In the genomic region with DNA sequence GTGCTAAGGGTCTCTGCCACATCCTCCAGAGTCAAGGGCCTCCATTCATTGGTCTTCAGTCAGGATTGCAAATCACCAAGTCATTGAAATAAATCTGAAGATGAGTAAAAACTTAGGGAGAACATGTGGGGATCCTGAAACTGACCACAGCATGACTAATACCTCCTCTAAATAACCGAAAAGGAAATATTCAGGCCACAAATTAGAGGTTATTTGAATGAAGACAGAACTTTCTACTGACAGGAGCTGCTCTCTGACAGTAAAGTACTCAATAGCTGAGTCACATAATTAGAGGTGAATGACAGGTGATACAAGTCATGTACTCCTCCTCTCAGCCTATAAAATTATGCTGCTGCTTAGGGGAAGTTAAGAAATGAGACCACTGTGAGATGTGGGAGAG, we compare ENCODE assay signal across 17 cellular contexts.
A peak's percentile ranks its signal among the peaks of the same experiment; 100 is the strongest.
DNase-seq lines count a peak whose midpoint lies in the region; ATAC-seq and TF ChIP-seq lines count a peak whose summit lies in the region.
"Had no signal": no experiment of that assay in that cellular context is flagged by ENCODE, and none has a peak within 500 bp of the region (broad histone marks: within the 10 kb centered on the region; RNA-seq: fewer than 3 reads in every experiment).

No MANE protein-coding gene starts in this region.

- H3F3A ChIP-seq in MM.1S (ENCODE audit: insufficient read depth, low read length): no peaks in the 10 kb centered on the region

- H3K4me1 ChIP-seq in MM.1S (ENCODE audit: low read length): peaks cover 25% of the 10 kb centered on the region; the same call in 1 of the 2 replicates
- H3K4me1 ChIP-seq: testis had no signal

- H2AFZ ChIP-seq in MM.1S (ENCODE audit: low read length): no peak overlapping the region

- TF ChIP-seq CTCF in MM.1S (IDR thresholded peaks at IDR 0.05; ENCODE audit: low read length) (no peak), GM13977 (IDR thresholded peaks at IDR 0.05; ENCODE audit: extremely low read depth, insufficient read depth, missing control alignments) (no peak)

- no peak overlapping the region for H3K27ac ChIP-seq in MM.1S (ENCODE audit: low read length)
- H3K27ac ChIP-seq: cardiac muscle cell, testis had no signal

- DNase-seq in MM.1S (peak; percentile 65), myocyte (ENCODE audit: low read depth) (peak; percentile 29), nucleus accumbens (lab: John Stamatoyannopoulos, UW) (no peak), GM13977 (ENCODE audit: low spot score) (no peak), NCI-H524 (lab: John Stamatoyannopoulos, UW) (no peak), DMS79 (lab: John Stamatoyannopoulos, UW) (no peak)
- DNase-seq: activated CD4-positive, alpha-beta T cell treated with anti-CD3 and anti-CD28 coated beads, Interleukin-2, amount 10 ng/mL, durations not matched to agents 24 days and 14 days; glutamatergic neuron; IMR-90; left cardiac atrium; NCI-H2081; nephron progenitor cell; testis had no signal

- H3K27me3 ChIP-seq in MM.1S (replicated peaks; ENCODE audit: insufficient read depth, low read length): no peaks in the 10 kb centered on the region
- H3K27me3 ChIP-seq: cardiac muscle cell, testis had no signal

- no peaks in the 10 kb centered on the region for H3K79me2 ChIP-seq in MM.1S (ENCODE audit: low read length)

- no peak overlapping the region for H3K9ac ChIP-seq in MM.1S (ENCODE audit: low read length)

- no peak overlapping the region for H3K4me3 ChIP-seq in MM.1S (ENCODE audit: low read length)
- H3K4me3 ChIP-seq: cardiac muscle cell, testis had no signal

- H3K9me2 ChIP-seq in MM.1S (replicated peaks; ENCODE audit: insufficient read depth, low read length): no peaks in the 10 kb centered on the region

- H3K9me3 ChIP-seq in MM.1S (replicated peaks; ENCODE audit: insufficient read depth, low read length): no peaks in the 10 kb centered on the region
- H3K9me3 ChIP-seq: testis had no signal

- in situ Hi-C loops in GM13977 (cut with MboI; ENCODE audit: low pct_unique_long_range_greater_than_20kb, low sequenced_read_pairs, unreplicated experiment): no loop called here

- no peak overlapping the region for H3K4me2 ChIP-seq in MM.1S (ENCODE audit: low read depth, low read length)

- no peaks in the 10 kb centered on the region for H3K36me3 ChIP-seq in MM.1S (replicated peaks; ENCODE audit: insufficient read depth, low read length)
- H3K36me3 ChIP-seq: cardiac muscle cell had no signal

- no peaks in the 10 kb centered on the region for H4K20me1 ChIP-seq in MM.1S (ENCODE audit: insufficient read depth, low read length)

- peak; percentile 85 for ATAC-seq in GM18520 (IDR thresholded peaks at IDR 0.05; ENCODE audit: unreplicated experiment)
- ATAC-seq in HG02759 (IDR thresholded peaks at IDR 0.05; ENCODE audit: unreplicated experiment): peak; percentile 77
- ATAC-seq: left cardiac atrium, sciatic nerve had no signal

Comparison
In these comparisons a context has a peak if more than half of its experiments do, and no peak if none do; other contexts are left out.
1. DNase-seq: peak in MM.1S (single experiment) and myocyte (single experiment); none in nucleus accumbens (0 of 56), GM13977 (single experiment), NCI-H524 (0 of 2) and DMS79 (single experiment).